ENCODE assay signal across 8 cellular contexts in the genomic region with DNA sequence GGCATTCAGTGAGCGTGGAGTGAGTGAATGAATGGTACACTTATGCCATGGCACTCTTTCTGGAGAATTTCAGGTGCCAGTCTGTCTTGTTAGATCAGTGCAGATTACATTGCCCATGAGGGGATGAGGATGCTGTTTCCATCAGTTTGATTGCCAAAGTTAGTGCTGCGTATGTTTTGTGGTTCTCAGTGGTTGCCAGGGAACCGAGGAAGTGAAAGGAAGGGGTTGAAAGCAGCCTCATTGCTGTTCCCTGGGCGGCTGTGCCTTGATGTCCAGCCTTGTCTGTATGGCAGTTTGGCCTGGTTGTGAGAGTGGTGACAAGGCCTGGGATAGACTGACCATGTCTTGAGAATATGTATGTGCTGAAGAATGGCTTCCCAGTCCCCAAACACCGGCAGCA. TPM values are rescaled to one million over a fixed set of nuclear protein-coding genes. Genes with fewer than 3 reads are reported as not detected.
DNase-seq lines count a peak whose midpoint lies in the region; ATAC-seq and TF ChIP-seq lines count a peak whose summit lies in the region.

No MANE protein-coding gene starts in this region.

- no peak overlapping the region for H3K23ac ChIP-seq in mesendoderm (ENCODE audit: low read length)

- peaks cover 0 to 25% of the 10 kb centered on the region in 2 donors for H3K4me1 ChIP-seq in naive thymus-derived CD4-positive, alpha-beta T cell (ENCODE audit: control insufficient read depth in 2 of 2, insufficient read depth in 2 of 2, low read length in 2 of 2)
- H3K4me1 ChIP-seq in mesendoderm (ENCODE audit: control insufficient read depth, low read depth, low read length): peaks cover 24% of the 10 kb centered on the region

- ATAC-seq in naive thymus-derived CD4-positive, alpha-beta T cell: peak; percentile 71
- ATAC-seq in HG02970 (IDR thresholded peaks at IDR 0.05; ENCODE audit: low FRiP score, unreplicated experiment) (no peak), left lobe of liver (no peak)

- H4K5ac ChIP-seq in mesendoderm (ENCODE audit: low read length): no peak overlapping the region

- no peak overlapping the region for H2BK120ac ChIP-seq in mesendoderm (ENCODE audit: low read depth, low read length)

- TF ChIP-seq CTCF in choroid plexus epithelial cell (conservative IDR thresholded peaks at IDR 0.05; ENCODE audit: low read depth, low read length): no peak

- H2AK5ac ChIP-seq in mesendoderm (ENCODE audit: low read length): no peak overlapping the region

- peaks cover 14% of the 10 kb centered on the region for H3K79me1 ChIP-seq in mesendoderm (ENCODE audit: low read length)

- peak; percentile 7 for DNase-seq in stimulated activated CD4-positive, alpha-beta T cell treated with anti-CD3 and anti-CD28 coated beads, Interleukin-4, amount 100 ng/mL, for 24 hours
- no peak for DNase-seq in stimulated activated CD4-positive, alpha-beta T cell treated with anti-CD3 and anti-CD28 coated beads, Interleukin-12 subunit alpha, Interleukin-12 subunit beta, amount 100 ng/mL, for 4 hours
- DNase-seq in choroid plexus epithelial cell (ENCODE audit: low read depth): peak; percentile 36
- DNase-seq in naive thymus-derived CD4-positive, alpha-beta T cell: peak in 7 of 9 donors; percentile 33 to 73 (median 49)
- DNase-seq in NCI-H2107 treated with DMSO at 0.1 percent for 48 hours (lab: John Stamatoyannopoulos, UW; ENCODE audit: unreplicated experiment): no peak
- no peak for DNase-seq in mesendoderm
- no peak for DNase-seq in left lobe of liver (ENCODE audit: low spot score)

- H3K9ac ChIP-seq in mesendoderm (ENCODE audit: low read length): no peak overlapping the region

- peaks cover 46 to 82% (median 73%) of the 10 kb centered on the region in 7 donors for H3K4me1 Mint-ChIP-seq in naive thymus-derived CD4-positive, alpha-beta T cell

- no peak overlapping the region for H3K18ac ChIP-seq in mesendoderm (ENCODE audit: low read length)

- H3K56ac ChIP-seq in mesendoderm (ENCODE audit: low read length): no peak overlapping the region

- H3K79me2 ChIP-seq in mesendoderm (ENCODE audit: control insufficient read depth, insufficient read depth, low read length): no peaks in the 10 kb centered on the region

- no peaks in the 10 kb centered on the region for H3K27me3 Mint-ChIP-seq in naive thymus-derived CD4-positive, alpha-beta T cell

- H3K36me3 Mint-ChIP-seq in naive thymus-derived CD4-positive, alpha-beta T cell: peaks cover 0 to 10% (median 3%) of the 10 kb centered on the region in 5 donors

- CTCF ChIA-PET in naive thymus-derived CD4-positive, alpha-beta T cell (lab: Charles Lee): interaction anchor here (1.0 kb wide), 1 partner anchor 43 kb away, joined by 4 read pairs; no protein-coding TSS in a partner anchor

- H3K9me3 ChIP-seq in naive thymus-derived CD4-positive, alpha-beta T cell (ENCODE audit: control insufficient read depth in 2 of 3, low read length in 3 of 3): no peaks in the 10 kb centered on the region

- no peak overlapping the region for H3K27ac ChIP-seq in naive thymus-derived CD4-positive, alpha-beta T cell (ENCODE audit: low read depth, low read length)
- no peak overlapping the region for H3K27ac ChIP-seq in mesendoderm (ENCODE audit: low read depth, low read length)

- intact Hi-C loops in naive thymus-derived CD4-positive, alpha-beta T cell (cut with micrococcal nuclease): no loop called here

- no peak overlapping the region for H2BK15ac ChIP-seq in mesendoderm (replicated peaks; ENCODE audit: low read depth)

- H3K36me3 ChIP-seq in naive thymus-derived CD4-positive, alpha-beta T cell (ENCODE audit: control insufficient read depth in 2 of 3, insufficient read depth in 3 of 3, low read length in 3 of 3): no peaks in the 10 kb centered on the region
- H3K36me3 ChIP-seq in mesendoderm (ENCODE audit: control insufficient read depth, insufficient read depth, low read length): no peaks in the 10 kb centered on the region

- no peak overlapping the region for H2BK5ac ChIP-seq in mesendoderm (ENCODE audit: low read length)

- WGBS in mesendoderm (ENCODE audit: extremely low coverage, insufficient coverage, low lambda C conversion rate): no CpG with 5 or more reads among the region's 5 CpGs

- no peak overlapping the region for H3K4ac ChIP-seq in mesendoderm (ENCODE audit: low read depth, low read length)

- H3K4me3 ChIP-seq in choroid plexus epithelial cell (ENCODE audit: low read depth, low read length) (no peak overlapping the region), mesendoderm (ENCODE audit: low read length) (no peak overlapping the region)
- H3K4me3 ChIP-seq in naive thymus-derived CD4-positive, alpha-beta T cell (ENCODE audit: low read length): no peak overlapping the region

- H3K4me2 ChIP-seq in mesendoderm (ENCODE audit: low read length): no peak overlapping the region

- no peaks in the 10 kb centered on the region for H3K9me3 Mint-ChIP-seq in naive thymus-derived CD4-positive, alpha-beta T cell

- H3K27me3 ChIP-seq in naive thymus-derived CD4-positive, alpha-beta T cell (ENCODE audit: control insufficient read depth in 2 of 2, insufficient read depth in 2 of 2, low read length in 2 of 2): no peaks in the 10 kb centered on the region
- H3K27me3 ChIP-seq in mesendoderm (ENCODE audit: insufficient read depth, low read length, poor library complexity): no peaks in the 10 kb centered on the region

- peak overlapping the region in 9 of 10 donors; percentile 5 to 71 (median 37) for H3K4me3 Mint-ChIP-seq in naive thymus-derived CD4-positive, alpha-beta T cell

- H3K27ac Mint-ChIP-seq in naive thymus-derived CD4-positive, alpha-beta T cell: peak overlapping the region; percentile 58 to 92 (median 69)

- POLR2A ChIA-PET in naive thymus-derived CD4-positive, alpha-beta T cell (lab: Charles Lee): no interaction called here

- H4K8ac ChIP-seq in mesendoderm (ENCODE audit: low read depth, low read length): no peak overlapping the region

RNA-seq across cellular contexts. Expression of gene WBP1L, which starts 30.2 kb away (rescaled TPM):
- total RNA-seq in naive thymus-derived CD4-positive, alpha-beta T cell: 10 to 100 TPM; 20.5 to 37.9 (median 34.1) TPM
- 10 to 100 TPM; 19.4 to 30.3 TPM for polyA plus RNA-seq in naive thymus-derived CD4-positive, alpha-beta T cell
- 20.1 TPM for polyA plus RNA-seq in mesendoderm (2013, experiment 1 of 2)
- 20.5 TPM for polyA plus RNA-seq in mesendoderm (2013, experiment 2 of 2)
- total RNA-seq in left lobe of liver: 33.0 TPM

RNA-seq across cellular contexts. Expression of gene SFXN2, which starts 59.5 kb away (rescaled TPM):
- 10 to 100 TPM; 11.6 to 32.1 (median 26.8) TPM for total RNA-seq in naive thymus-derived CD4-positive, alpha-beta T cell
- 10 to 100 TPM; 11.4 to 17.5 TPM for polyA plus RNA-seq in naive thymus-derived CD4-positive, alpha-beta T cell
- polyA plus RNA-seq in mesendoderm (2013, experiment 1 of 2): 14.8 TPM
- 14.2 TPM for polyA plus RNA-seq in mesendoderm (2013, experiment 2 of 2)
- 25.5 TPM for total RNA-seq in left lobe of liver

RNA-seq across cellular contexts. Expression of gene ARL3, which starts 59.8 kb away (rescaled TPM):
- total RNA-seq in naive thymus-derived CD4-positive, alpha-beta T cell: 1 to 10 TPM; 1.3 to 5.1 (median 2.9) TPM
- 1 to 10 TPM; 2.2 to 3.4 TPM for polyA plus RNA-seq in naive thymus-derived CD4-positive, alpha-beta T cell
- polyA plus RNA-seq in mesendoderm (2013, experiment 1 of 2): 13.1 TPM
- 13.3 TPM for polyA plus RNA-seq in mesendoderm (2013, experiment 2 of 2)
- 2.5 TPM for total RNA-seq in left lobe of liver

Comparison
In these comparisons a context has a peak if more than half of its experiments do, and no peak if none do; other contexts are left out.
1. DNase-seq: peak in stimulated activated CD4-positive, alpha-beta T cell treated with anti-CD3 and anti-CD28 coated beads, Interleukin-4, amount 100 ng/mL, for 24 hours (single experiment), choroid plexus epithelial cell (single experiment) and naive thymus-derived CD4-positive, alpha-beta T cell (7 of 9); none in stimulated activated CD4-positive, alpha-beta T cell treated with anti-CD3 and anti-CD28 coated beads, Interleukin-12 subunit alpha, Interleukin-12 subunit beta, amount 100 ng/mL, for 4 hours (single experiment), NCI-H2107 treated with DMSO at 0.1 percent for 48 hours (single experiment), mesendoderm (single experiment) and left lobe of liver (single experiment).